9 cellular contexts compared by ENCODE assay signal in the genomic region with DNA sequence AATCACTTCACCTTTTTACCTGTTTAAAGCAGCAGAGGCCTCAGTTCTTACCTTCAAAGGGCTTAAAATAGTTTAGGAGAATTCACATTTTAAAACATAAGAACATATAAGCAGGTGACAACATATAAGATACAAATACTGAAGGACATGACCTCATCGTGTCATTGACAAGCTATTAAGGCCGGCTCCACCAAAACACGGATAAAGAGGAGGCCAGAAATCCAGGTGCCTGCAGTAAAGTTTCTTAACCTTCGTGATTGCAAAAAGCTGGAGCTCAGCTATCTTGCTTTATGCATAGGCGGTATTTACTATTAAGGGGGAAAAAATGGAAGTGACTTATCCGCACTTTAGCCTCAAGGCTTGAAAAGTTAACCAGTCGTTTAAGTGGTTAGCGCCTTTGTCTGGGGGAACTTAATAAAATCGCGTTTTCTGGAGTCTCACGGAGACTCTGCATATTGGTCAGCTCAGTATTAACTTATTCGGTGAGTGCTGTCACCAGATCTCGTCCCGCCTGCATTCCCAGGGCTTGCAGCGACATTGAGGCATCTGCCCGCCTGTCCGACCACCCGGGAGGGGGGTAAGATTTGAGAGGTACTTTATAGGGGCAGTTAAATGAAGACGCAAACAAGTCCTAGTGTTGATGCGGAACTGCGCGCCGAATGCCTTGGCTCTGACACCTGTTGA. TPM values are rescaled to one million over a fixed set of nuclear protein-coding genes. Genes with fewer than 3 reads are reported as not detected.
A peak's percentile ranks its signal among the peaks of the same experiment; 100 is the strongest.
DNase-seq lines count a peak whose midpoint lies in the region; ATAC-seq, FAIRE-seq and TF ChIP-seq lines count a peak whose summit lies in the region.
"Had no signal": no experiment of that assay in that cellular context is flagged by ENCODE, and none has a peak within 500 bp of the region (broad histone marks: within the 10 kb centered on the region; RNA-seq: fewer than 3 reads in every experiment).

No MANE protein-coding gene starts in this region.

- H3K27ac ChIP-seq in liver (ENCODE audit: low read depth in 1 of 2, low read length in 2 of 2) = peak overlapping the region; percentile 94 to 95

- no peaks in the 10 kb centered on the region for H3K27me3 ChIP-seq in adipocyte (replicated peaks; ENCODE audit: control insufficient read depth, insufficient read depth, low read length)
- H3K27me3 ChIP-seq in liver (ENCODE audit: control insufficient read depth in 4 of 4, insufficient read depth in 4 of 4, low read length in 3 of 4) = no peaks in the 10 kb centered on the region

- TF ChIP-seq CTCF in AG04449 (IDR thresholded peaks at IDR 0.05; ENCODE audit: insufficient read depth, low read length, missing control alignments) = no peak
- no peak for TF ChIP-seq CTCF in HFF-Myc (IDR thresholded peaks at IDR 0.05; ENCODE audit: low read depth, low read length, missing control alignments)
- no peak for TF ChIP-seq CTCF in liver (IDR thresholded peaks at IDR 0.05; ENCODE audit: low read depth, low read length, missing input control)

- H3K36me3 ChIP-seq in adipocyte (ENCODE audit: control insufficient read depth, insufficient read depth, low read length, severe bottlenecking) (peaks cover 18% of the 10 kb centered on the region), liver (ENCODE audit: control insufficient read depth in 4 of 4, insufficient read depth in 3 of 4, low read depth in 1 of 4, low read length in 3 of 4) (peaks cover 2 to 20% (median 13%) of the 10 kb centered on the region in 4 donors)

- TF ChIP-seq POLR2A in GM12891 (IDR thresholded peaks at IDR 0.05; ENCODE audit: low read depth, low read length) = no peak

- peaks cover 34% of the 10 kb centered on the region for H3K4me1 ChIP-seq in adipocyte (ENCODE audit: control insufficient read depth, insufficient read depth, low read length)
- H3K4me1 ChIP-seq in liver (ENCODE audit: control insufficient read depth in 4 of 4, insufficient read depth in 4 of 4, low read length in 3 of 4) = peaks cover 10 to 38% (median 32%) of the 10 kb centered on the region in 4 donors

- H3K9me3 ChIP-seq in adipocyte (ENCODE audit: control insufficient read depth, low read length) (no peaks in the 10 kb centered on the region), liver (ENCODE audit: control insufficient read depth in 4 of 4, low read length in 3 of 4) (no peaks in the 10 kb centered on the region)

- no peak for FAIRE-seq in GM12891 (lab: Jason Lieb, UNC)

- DNase-seq in AG04449 (ENCODE audit: low read depth, low spot score) = no peak
- no peak for DNase-seq in HFF-Myc (ENCODE audit: extremely low read depth, low read depth)
- no peak for DNase-seq in adipocyte (ENCODE audit: low read depth)
- DNase-seq in GM12891 (ENCODE audit: insufficient read length, low spot score) = no peak
- DNase-seq in activated naive CD4-positive, alpha-beta T cell treated with Interleukin-2 at 50 U/mL for 16 hours = no peak
- no peak for DNase-seq in SHP77 treated with DMSO at 0.1 percent for 48 hours (lab: John Stamatoyannopoulos, UW)

- peak overlapping the region; percentile 91 for H3K9ac ChIP-seq in adipocyte (ENCODE audit: low read length)
- H3K9ac ChIP-seq in liver (ENCODE audit: low read depth in 1 of 2, low read length in 2 of 2) = peak overlapping the region; percentile 62 to 90

- H3K4me3 ChIP-seq in AG04449 (ENCODE audit: low read depth, low read length) (peak overlapping the region; percentile 63), HFF-Myc (replicated peaks; ENCODE audit: low read depth, low read length) (peak overlapping the region; percentile 51), adipocyte (ENCODE audit: low read length) (peak overlapping the region; percentile 83), liver (ENCODE audit: low read depth in 1 of 3, low read length in 3 of 3) (peak overlapping the region; percentile 53 to 69 (median 57))

- POLR2A ChIA-PET in AG04449 (lab: Yijun Ruan, JAX) = interaction anchor here (0.6 to 1.9 kb wide), 6 partner anchors 35 to 122 kb away, joined by 3 to 5 read pairs (median 4); partner anchors contain the start of genes MYG1, PRR13 and TARBP2

- 13% methylated on average over 23 of the region's 23 CpGs for whole genome bisulfite sequencing in liver

- ATAC-seq in GM18520 (IDR thresholded peaks at IDR 0.05; ENCODE audit: unreplicated experiment) = no peak

- no peak for TF ChIP-seq RAD21 in liver (IDR thresholded peaks at IDR 0.05)

- CTCF ChIA-PET in AG04449 (lab: Yijun Ruan, JAX) = interaction anchor here (0.9 to 3.0 kb wide), 7 partner anchors 26 to 72 kb away, joined by 3 to 21 read pairs (median 4); no protein-coding TSS in a partner anchor

TF ChIP-seq in liver, 16 proteins besides CTCF, POLR2A, EP300 and RAD21 (continues in another document):
- TF ChIP-seq RXRA (IDR thresholded peaks at IDR 0.05) (no peak), EGR1 (IDR thresholded peaks at IDR 0.05; ENCODE audit: low read depth in 2 of 2) (no peak), TAF1 (conservative IDR thresholded peaks at IDR 0.05) (no peak), FOXA2 (IDR thresholded peaks at IDR 0.05) (no peak), NR2F2 (IDR thresholded peaks at IDR 0.05) (no peak), GABPA (IDR thresholded peaks at IDR 0.05 in 1 of 2, conservative IDR thresholded peaks at IDR 0.05 in 1 of 2) (no peak), JUND (IDR thresholded peaks at IDR 0.05) (no peak)
- TF ChIP-seq, protein P1, sequence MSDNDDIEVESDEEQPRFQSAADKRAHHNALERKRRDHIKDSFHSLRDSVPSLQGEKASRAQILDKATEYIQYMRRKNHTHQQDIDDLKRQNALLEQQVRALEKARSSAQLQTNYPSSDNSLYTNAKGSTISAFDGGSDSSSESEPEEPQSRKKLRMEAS (IDR thresholded peaks at IDR 0.05) = no peak
- TF ChIP-seq, protein P2, sequence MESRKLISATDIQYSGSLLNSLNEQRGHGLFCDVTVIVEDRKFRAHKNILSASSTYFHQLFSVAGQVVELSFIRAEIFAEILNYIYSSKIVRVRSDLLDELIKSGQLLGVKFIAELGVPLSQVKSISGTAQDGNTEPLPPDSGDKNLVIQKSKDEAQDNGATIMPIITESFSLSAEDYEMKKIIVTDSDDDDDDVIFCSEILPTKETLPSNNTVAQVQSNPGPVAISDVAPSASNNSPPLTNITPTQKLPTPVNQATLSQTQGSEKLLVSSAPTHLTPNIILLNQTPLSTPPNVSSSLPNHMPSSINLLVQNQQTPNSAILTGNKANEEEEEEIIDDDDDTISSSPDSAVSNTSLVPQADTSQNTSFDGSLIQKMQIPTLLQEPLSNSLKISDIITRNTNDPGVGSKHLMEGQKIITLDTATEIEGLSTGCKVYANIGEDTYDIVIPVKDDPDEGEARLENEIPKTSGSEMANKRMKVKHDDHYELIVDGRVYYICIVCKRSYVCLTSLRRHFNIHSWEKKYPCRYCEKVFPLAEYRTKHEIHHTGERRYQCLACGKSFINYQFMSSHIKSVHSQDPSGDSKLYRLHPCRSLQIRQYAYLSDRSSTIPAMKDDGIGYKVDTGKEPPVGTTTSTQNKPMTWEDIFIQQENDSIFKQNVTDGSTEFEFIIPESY (IDR thresholded peaks at IDR 0.05) = no peak
- TF ChIP-seq, protein P3, sequence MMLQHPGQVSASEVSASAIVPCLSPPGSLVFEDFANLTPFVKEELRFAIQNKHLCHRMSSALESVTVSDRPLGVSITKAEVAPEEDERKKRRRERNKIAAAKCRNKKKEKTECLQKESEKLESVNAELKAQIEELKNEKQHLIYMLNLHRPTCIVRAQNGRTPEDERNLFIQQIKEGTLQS (IDR thresholded peaks at IDR 0.05) = no peak

TF ChIP-seq in GM12891, 5 proteins besides CTCF, POLR2A, EP300 and RAD21:
- TF ChIP-seq POLR2AphosphoS5 (IDR thresholded peaks at IDR 0.05; ENCODE audit: low read depth, low read length) (no peak), TAF1 (IDR thresholded peaks at IDR 0.05; ENCODE audit: low read depth, low read length) (no peak), SPI1 (IDR thresholded peaks at IDR 0.05; ENCODE audit: low read depth, low read length) (no peak), POU2F2 (IDR thresholded peaks at IDR 0.05; ENCODE audit: low read depth, low read length) (no peak), PAX5 (IDR thresholded peaks at IDR 0.05; ENCODE audit: insufficient read depth, low read length, severe bottlenecking) (no peak)

RNA-seq across cellular contexts. Expression of gene SP1, which starts 1.1 kb away (rescaled TPM):
- total RNA-seq in liver = 10 to 100 TPM; 28.4 to 36.5 TPM
- polyA plus RNA-seq in liver = 1 to 10 TPM; 3.8 to 7.9 TPM
- 12.2 TPM for polyA plus RNA-seq in GM12891 (2012; ENCODE audit: low read depth, missing spikeins)

RNA-seq across cellular contexts. Expression of gene SP7, which starts 42.7 kb away (rescaled TPM):
- total RNA-seq in liver = not detected
- polyA plus RNA-seq in liver = not detected
- not detected for polyA plus RNA-seq in GM12891 (2012; ENCODE audit: low read depth, missing spikeins)
- total RNA-seq: activated B cell treated with CpG ODN at 0.5 μM for 24 hours had no signal

RNA-seq across cellular contexts. Expression of gene AMHR2, which starts 44.8 kb away (rescaled TPM):
- total RNA-seq in liver = under 1 TPM; 0.67 to 0.89 TPM
- polyA plus RNA-seq in liver = 1 to 10 TPM in 1 of 2 donors, under 1 TPM in 1; 0.96 to 1.3 TPM
- not detected for polyA plus RNA-seq in GM12891 (2012; ENCODE audit: low read depth, missing spikeins)
- total RNA-seq: activated B cell treated with CpG ODN at 0.5 μM for 24 hours had no signal

RNA-seq across cellular contexts. Expression of gene AAAS, which starts 57.4 kb away (rescaled TPM):
- total RNA-seq in liver = 10 to 100 TPM; 25.4 to 37.0 TPM
- 10 to 100 TPM; 17.3 to 18.8 TPM for polyA plus RNA-seq in liver
- polyA plus RNA-seq in GM12891 (2012; ENCODE audit: low read depth, missing spikeins) = 41.1 TPM
